ENCODE assay signal across 16 cellular contexts in the genomic region with DNA sequence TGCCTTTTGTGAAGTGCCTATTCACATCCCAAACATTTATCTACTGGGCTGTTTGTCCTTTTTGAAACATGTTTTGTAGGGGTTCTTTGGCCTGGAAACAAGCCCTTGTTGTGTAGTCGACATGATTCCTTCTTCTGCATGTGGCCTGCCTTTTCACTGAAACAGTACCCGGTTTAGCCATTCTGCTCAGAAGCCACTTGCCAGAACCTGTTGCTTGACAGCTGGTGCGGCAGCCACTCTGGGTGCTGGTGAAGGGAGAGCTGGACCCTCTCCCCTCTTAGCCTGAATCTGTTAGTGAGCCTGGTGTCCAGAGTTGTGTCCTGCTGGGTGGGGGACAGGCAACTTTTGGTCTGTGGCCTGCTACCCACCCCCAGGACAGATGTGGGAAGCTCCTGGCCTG.
DNase-seq lines count a peak whose midpoint lies in the region; ATAC-seq and TF ChIP-seq lines count a peak whose summit lies in the region.
"Had no signal": no experiment of that assay in that cellular context is flagged by ENCODE, and none has a peak within 500 bp of the region (broad histone marks: within the 10 kb centered on the region; RNA-seq: fewer than 3 reads in every experiment).

No MANE protein-coding gene starts in this region.

- CTCF ChIA-PET in HEK293 (lab: Yijun Ruan, JAX), result interaction anchor here (0.7 to 1.2 kb wide), 2 partner anchors 17 to 19 kb away, joined by 3 read pairs; no protein-coding TSS in a partner anchor

- 94 to 96% (median 95%) methylated on average over 3 of the region's 3 CpGs for WGBS in spleen, 5 donors

- DNase-seq in myocyte (ENCODE audit: low read depth), result peak; percentile 64
- no peak for DNase-seq in spleen
- DNase-seq in T-helper 2 cell, result no peak
- DNase-seq in NK-92 (lab: John Stamatoyannopoulos, UW; ENCODE audit: unreplicated experiment), result no peak
- DNase-seq: BE2C; CD8-positive, alpha-beta T cell; COR-L47; DMS53; GF-D8; HCEC 1CT had no signal

- H3K9ac ChIP-seq in OCI-LY3 (ENCODE audit: low read length), result peak overlapping the region; percentile 58

- H3K27me3 ChIP-seq in OCI-LY3 (ENCODE audit: low read depth, low read length) (no peaks in the 10 kb centered on the region), spleen (replicated peaks in 1 of 7) (no peaks in the 10 kb centered on the region)
- H3K27me3 ChIP-seq: BE2C had no signal

- H3K4me1 ChIP-seq in HEK293 (ENCODE audit: control insufficient read depth, insufficient read depth, low read length) (no peaks in the 10 kb centered on the region), OCI-LY3 (ENCODE audit: low read length) (peaks cover 65% of the 10 kb centered on the region), spleen (peaks cover 16 to 63% (median 31%) of the 10 kb centered on the region in 6 donors)

- no peak for TF ChIP-seq CTCF in HEK293 (tag by site-specific recombination; IDR thresholded peaks at IDR 0.05)
- TF ChIP-seq CTCF in OCI-LY3 (IDR thresholded peaks at IDR 0.05; ENCODE audit: low read depth, low read length), result no peak
- TF ChIP-seq CTCF in spleen (IDR thresholded peaks at IDR 0.05 in 8 of 11, conservative IDR thresholded peaks at IDR 0.05 in 3 of 11), result no peak

- ATAC-seq in GM19455 (IDR thresholded peaks at IDR 0.05; ENCODE audit: unreplicated experiment), result no peak
- ATAC-seq: A549; CD8-positive, alpha-beta T cell; HepG2 had no signal

- POLR2A ChIA-PET in HEK293 (lab: Yijun Ruan, JAX), result no interaction called here

- intact Hi-C loops in spleen (cut with DNase I; ENCODE audit: low total_unique reads), result no loop called here

- no peak overlapping the region for H3K27ac ChIP-seq in HEK293 (ENCODE audit: extremely low read depth, low read depth, low read length)
- peak overlapping the region; percentile 97 for H3K27ac ChIP-seq in OCI-LY3 (ENCODE audit: low read length)
- H3K27ac ChIP-seq in spleen, result peak overlapping the region in 7 of 8 donors; percentile 11 to 67 (median 51)
- H3K27ac ChIP-seq: A549, C4-2B had no signal

- H3K4me3 ChIP-seq in HEK293 (ENCODE audit: low read depth, low read length), result no peak overlapping the region
- H3K4me3 ChIP-seq in OCI-LY3 (ENCODE audit: low read length), result peak overlapping the region; percentile 8; the same call in 1 of the 2 replicates
- no peak overlapping the region for H3K4me3 ChIP-seq in spleen
- H3K4me3 ChIP-seq: A549 had no signal

- no peaks in the 10 kb centered on the region for H3K9me3 ChIP-seq in HEK293 (ENCODE audit: control insufficient read depth, insufficient read depth, low read depth, low read length)
- no peaks in the 10 kb centered on the region for H3K9me3 ChIP-seq in OCI-LY3 (ENCODE audit: insufficient read depth, low read length)
- H3K9me3 ChIP-seq in spleen, result no peaks in the 10 kb centered on the region
- H3K9me3 ChIP-seq: A549, BE2C had no signal

- H3K36me3 ChIP-seq in HEK293 (ENCODE audit: control insufficient read depth in 2 of 2, insufficient read depth in 1 of 2, low read length in 2 of 2), result peaks cover 0 to 56% of the 10 kb centered on the region in 2 experiments; a peak in 2 of 3 replicates
- H3K36me3 ChIP-seq in OCI-LY3 (replicated peaks; ENCODE audit: low read depth, low read length), result peaks cover 79% of the 10 kb centered on the region
- H3K36me3 ChIP-seq in spleen, result peaks cover 0 to 100% (median 44%) of the 10 kb centered on the region in 6 donors

- peaks cover 53% of the 10 kb centered on the region for H3K79me2 ChIP-seq in OCI-LY3 (ENCODE audit: low read length)

- H4K20me1 ChIP-seq in OCI-LY3 (ENCODE audit: insufficient read depth, low read length), result no peaks in the 10 kb centered on the region

- H2AFZ ChIP-seq in OCI-LY3 (ENCODE audit: low read depth, low read length), result no peak overlapping the region

- peak overlapping the region; percentile 43 for H3K4me2 ChIP-seq in OCI-LY3 (ENCODE audit: low read length)
- H3K4me2 ChIP-seq: A549 had no signal

- no peak for TF ChIP-seq POLR2A in spleen (IDR thresholded peaks at IDR 0.05)

TF ChIP-seq in HEK293, 187 proteins besides CTCF, POLR2A, EP300 and RAD21:
- TF ChIP-seq SCRT2 (tag by site-specific recombination; IDR thresholded peaks at IDR 0.05) (peak; percentile 77), SCRT1 (tag by site-specific recombination; IDR thresholded peaks at IDR 0.05; ENCODE audit: borderline replicate concordance) (no peak), ZXDB (tag by site-specific recombination; IDR thresholded peaks at IDR 0.05) (no peak), ZBTB1 (tag by site-specific recombination; IDR thresholded peaks at IDR 0.05) (no peak), RBAK (tag by site-specific recombination; IDR thresholded peaks at IDR 0.05) (no peak), PRDM1 (tag by site-specific recombination; IDR thresholded peaks at IDR 0.05) (no peak), ZNF549 (tag by site-specific recombination; IDR thresholded peaks at IDR 0.05) (no peak), ZBTB7A (tag by site-specific recombination; IDR thresholded peaks at IDR 0.05; ENCODE audit: low read depth) (no peak)
